Comparison of ENCODE assay signal across 20 cellular contexts in genomic region chr11:122809861-122810260, GRCh38. TPM values are rescaled to one million over a fixed set of nuclear protein-coding genes. Genes with fewer than 3 reads are reported as not detected.
A peak's percentile ranks its signal among the peaks of the same experiment; 100 is the strongest.
DNase-seq lines count a peak whose midpoint lies in the region; ATAC-seq and TF ChIP-seq lines count a peak whose summit lies in the region.
"Had no signal": no experiment of that assay in that cellular context is flagged by ENCODE, and none has a peak within 500 bp of the region (broad histone marks: within the 10 kb centered on the region; RNA-seq: fewer than 3 reads in every experiment).

No MANE protein-coding gene starts in this region.

- POLR2A ChIA-PET in A673 (lab: Charles Lee; ENCODE audit: low non-redundant PET): no interaction called here

- no TSS peak for BruUV-seq in A673 (replicated peaks; lab: Mats Ljungman, UMichigan)

- 87% methylated on average over 3 of the region's 3 CpGs for WGBS in right cardiac atrium

- H3K27ac Mint-ChIP-seq in brain: peak overlapping the region in 3 of 5 experiments; percentile 72 to 86 (median 76)
- no peak overlapping the region for H3K27ac Mint-ChIP-seq in stimulated activated effector memory CD8-positive, alpha-beta T cell treated with anti-CD3 and anti-CD28 coated beads, Interleukin-12 subunit alpha, Interleukin-12 subunit beta, amount 100 ng/mL, for 72 hours
- H3K27ac Mint-ChIP-seq in endothelial cell (ENCODE audit: unreplicated experiment): no peak overlapping the region

- DNase-seq in A673 (ENCODE audit: low spot score) (peak; percentile 64), GM03348 (ENCODE audit: low spot score) (peak; percentile 40), omental fat pad (ENCODE audit: low spot score) (no peak), endothelial cell (ENCODE audit: low spot score) (no peak), right cardiac atrium (no peak), DMS 273 (lab: John Stamatoyannopoulos, UW; ENCODE audit: unreplicated experiment) (no peak)
- no peak for DNase-seq in stimulated activated effector memory CD8-positive, alpha-beta T cell treated with anti-CD3 and anti-CD28 coated beads, Interleukin-12 subunit alpha, Interleukin-12 subunit beta, amount 100 ng/mL, for 72 hours (ENCODE audit: low spot score in 2 of 2)
- DNase-seq: Caco-2, DMS53, GOT3, NCI-H1436, NCI-H2029, NCI-H2171, NCI-H446, NCI-H82, Peyer's patch had no signal

- H3K4me3 ChIP-seq in A673 (ENCODE audit: low read depth, low read length, poor library complexity, severe bottlenecking): no peak overlapping the region
- H3K4me3 ChIP-seq in right cardiac atrium (ENCODE audit: low read length): no peak overlapping the region
- H3K4me3 ChIP-seq: Peyer's patch, SK-N-MC had no signal

- intact Hi-C loops in A673 (cut with micrococcal nuclease; ENCODE audit: unreplicated experiment): no loop called here
- intact Hi-C loops in right cardiac atrium (cut with DNase I): no loop called here

- H3K36me3 Mint-ChIP-seq in brain: peaks cover 39% of the 10 kb centered on the region
- H3K36me3 Mint-ChIP-seq in stimulated activated effector memory CD8-positive, alpha-beta T cell treated with anti-CD3 and anti-CD28 coated beads, Interleukin-12 subunit alpha, Interleukin-12 subunit beta, amount 100 ng/mL, for 72 hours: peaks cover 14% of the 10 kb centered on the region
- peaks cover 2% of the 10 kb centered on the region for H3K36me3 Mint-ChIP-seq in endothelial cell (ENCODE audit: low read depth, unreplicated experiment)

- H3K4me1 Mint-ChIP-seq in brain (peaks cover 60% of the 10 kb centered on the region), endothelial cell (ENCODE audit: unreplicated experiment) (peaks cover 20% of the 10 kb centered on the region)
- H3K4me1 Mint-ChIP-seq in stimulated activated effector memory CD8-positive, alpha-beta T cell treated with anti-CD3 and anti-CD28 coated beads, Interleukin-12 subunit alpha, Interleukin-12 subunit beta, amount 100 ng/mL, for 72 hours: peaks cover 32% of the 10 kb centered on the region

- no peaks in the 10 kb centered on the region for H3K36me3 ChIP-seq in A673 (ENCODE audit: insufficient read depth, low read length, poor library complexity, severe bottlenecking)
- H3K36me3 ChIP-seq: Peyer's patch had no signal

- TF ChIP-seq CTCF in A673 (conservative IDR thresholded peaks at IDR 0.05; ENCODE audit: low read depth, low read length) (no peak), brain (conservative IDR thresholded peaks at IDR 0.05) (no peak), omental fat pad (IDR thresholded peaks at IDR 0.05) (no peak), endothelial cell (IDR thresholded peaks at IDR 0.05; ENCODE audit: unreplicated experiment) (no peak)

- CTCF ChIA-PET in A673 (lab: Charles Lee): no interaction called here

- H3K4me1 ChIP-seq in A673 (ENCODE audit: insufficient read depth, low read length, poor library complexity, severe bottlenecking): peaks cover 63% of the 10 kb centered on the region
- no peaks in the 10 kb centered on the region for H3K4me1 ChIP-seq in right cardiac atrium (ENCODE audit: control insufficient read depth, insufficient read depth, low read length)
- H3K4me1 ChIP-seq: Caco-2 had no signal

- ATAC-seq in omental fat pad (ENCODE audit: low FRiP score) (peak; percentile 28), right cardiac atrium (no peak)
- no peak for ATAC-seq in stimulated activated effector memory CD8-positive, alpha-beta T cell treated with anti-CD3 and anti-CD28 coated beads, Interleukin-12 subunit alpha, Interleukin-12 subunit beta, amount 100 ng/mL, for 72 hours
- ATAC-seq: Right ventricle myocardium inferior had no signal

- H3K27ac ChIP-seq in A673 (ENCODE audit: low read depth, low read length, poor library complexity, severe bottlenecking) (peak overlapping the region; percentile 82), right cardiac atrium (ENCODE audit: low read length) (no peak overlapping the region)
- H3K27ac ChIP-seq: C4-2B, Peyer's patch, SK-N-MC had no signal

- H3K9me3 ChIP-seq in A673 (ENCODE audit: low read depth, low read length, poor library complexity, severe bottlenecking) (no peaks in the 10 kb centered on the region), right cardiac atrium (ENCODE audit: control insufficient read depth, low read length) (no peaks in the 10 kb centered on the region)
- H3K9me3 ChIP-seq: Caco-2, Peyer's patch had no signal

- H3K27me3 ChIP-seq in A673 (replicated peaks; ENCODE audit: insufficient read depth, low read depth, low read length, poor library complexity) (no peaks in the 10 kb centered on the region), right cardiac atrium (ENCODE audit: control insufficient read depth, insufficient read depth) (no peaks in the 10 kb centered on the region)
- H3K27me3 ChIP-seq: Peyer's patch had no signal

- no peaks in the 10 kb centered on the region for H3K9me3 Mint-ChIP-seq in brain
- H3K9me3 Mint-ChIP-seq in stimulated activated effector memory CD8-positive, alpha-beta T cell treated with anti-CD3 and anti-CD28 coated beads, Interleukin-12 subunit alpha, Interleukin-12 subunit beta, amount 100 ng/mL, for 72 hours: no peaks in the 10 kb centered on the region
- H3K9me3 Mint-ChIP-seq in endothelial cell (ENCODE audit: unreplicated experiment): no peaks in the 10 kb centered on the region

- H3K4me3 Mint-ChIP-seq in brain: no peak overlapping the region
- H3K4me3 Mint-ChIP-seq in stimulated activated effector memory CD8-positive, alpha-beta T cell treated with anti-CD3 and anti-CD28 coated beads, Interleukin-12 subunit alpha, Interleukin-12 subunit beta, amount 100 ng/mL, for 72 hours: no peak overlapping the region
- no peak overlapping the region for H3K4me3 Mint-ChIP-seq in endothelial cell (ENCODE audit: unreplicated experiment)

- no peaks in the 10 kb centered on the region for H3K27me3 Mint-ChIP-seq in brain
- H3K27me3 Mint-ChIP-seq in endothelial cell (ENCODE audit: unreplicated experiment): no peaks in the 10 kb centered on the region

RNA-seq across cellular contexts. Expression of gene CRTAM, which starts 28.4 kb away (rescaled TPM):
- total RNA-seq in A673 (2021): not detected in 2 replicates
- not detected for polyA plus RNA-seq in brain (ENCODE audit: insufficient read depth, low read depth, low replicate concordance)
- total RNA-seq in omental fat pad: 1 to 10 TPM in 2 of 4 donors, under 1 TPM in 1, not detected in 1; 0.38 to 2.6 (median 1.1) TPM
- total RNA-seq in endothelial cell (ENCODE audit: unreplicated experiment): not detected
- total RNA-seq in right cardiac atrium: under 1 TPM in 3 of 4 donors, not detected in 1; 0.14 to 0.29 (median 0.25) TPM
- polyA plus RNA-seq in right cardiac atrium: not detected
- total RNA-seq: Caco-2 had no signal

Comparison
In these comparisons a context has a peak if more than half of its experiments do, and no peak if none do; other contexts are left out.
1. DNase-seq: peak in A673 (single experiment) and GM03348 (single experiment); none in omental fat pad (single experiment), stimulated activated effector memory CD8-positive, alpha-beta T cell treated with anti-CD3 and anti-CD28 coated beads, Interleukin-12 subunit alpha, Interleukin-12 subunit beta, amount 100 ng/mL, for 72 hours (0 of 2), endothelial cell (single experiment), right cardiac atrium (0 of 3) and DMS 273 (single experiment).
2. H3K27ac Mint-ChIP-seq: peak in brain (3 of 5); none in stimulated activated effector memory CD8-positive, alpha-beta T cell treated with anti-CD3 and anti-CD28 coated beads, Interleukin-12 subunit alpha, Interleukin-12 subunit beta, amount 100 ng/mL, for 72 hours (single experiment) and endothelial cell (single experiment).